Comparison of ENCODE assay signal across 1 cellular context in the genomic region with DNA sequence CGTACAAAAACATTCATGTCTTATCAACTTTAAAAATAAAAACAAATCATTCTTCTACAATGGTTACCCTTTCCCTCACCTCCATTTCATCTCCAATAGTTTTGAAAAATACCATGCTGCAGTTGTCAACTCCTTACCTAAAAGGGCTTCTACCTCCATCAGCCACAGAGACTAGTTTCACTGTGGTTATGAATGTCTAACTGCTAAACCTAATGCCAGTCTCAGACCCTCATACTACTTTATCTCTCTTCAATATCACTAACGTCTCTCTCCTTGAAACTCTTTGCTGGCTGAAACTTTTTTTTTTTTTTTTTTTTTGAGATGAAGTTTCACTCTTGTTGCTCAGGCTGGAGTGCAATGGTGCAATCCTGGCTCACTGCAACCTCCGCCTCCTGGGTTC.
TF ChIP-seq lines count a peak whose summit lies in the region.

No MANE protein-coding gene starts in this region.

TF ChIP-seq in GM12878, 131 proteins besides CTCF, POLR2A, EP300 and RAD21 (continued from another document):
- TF ChIP-seq, protein P1, sequence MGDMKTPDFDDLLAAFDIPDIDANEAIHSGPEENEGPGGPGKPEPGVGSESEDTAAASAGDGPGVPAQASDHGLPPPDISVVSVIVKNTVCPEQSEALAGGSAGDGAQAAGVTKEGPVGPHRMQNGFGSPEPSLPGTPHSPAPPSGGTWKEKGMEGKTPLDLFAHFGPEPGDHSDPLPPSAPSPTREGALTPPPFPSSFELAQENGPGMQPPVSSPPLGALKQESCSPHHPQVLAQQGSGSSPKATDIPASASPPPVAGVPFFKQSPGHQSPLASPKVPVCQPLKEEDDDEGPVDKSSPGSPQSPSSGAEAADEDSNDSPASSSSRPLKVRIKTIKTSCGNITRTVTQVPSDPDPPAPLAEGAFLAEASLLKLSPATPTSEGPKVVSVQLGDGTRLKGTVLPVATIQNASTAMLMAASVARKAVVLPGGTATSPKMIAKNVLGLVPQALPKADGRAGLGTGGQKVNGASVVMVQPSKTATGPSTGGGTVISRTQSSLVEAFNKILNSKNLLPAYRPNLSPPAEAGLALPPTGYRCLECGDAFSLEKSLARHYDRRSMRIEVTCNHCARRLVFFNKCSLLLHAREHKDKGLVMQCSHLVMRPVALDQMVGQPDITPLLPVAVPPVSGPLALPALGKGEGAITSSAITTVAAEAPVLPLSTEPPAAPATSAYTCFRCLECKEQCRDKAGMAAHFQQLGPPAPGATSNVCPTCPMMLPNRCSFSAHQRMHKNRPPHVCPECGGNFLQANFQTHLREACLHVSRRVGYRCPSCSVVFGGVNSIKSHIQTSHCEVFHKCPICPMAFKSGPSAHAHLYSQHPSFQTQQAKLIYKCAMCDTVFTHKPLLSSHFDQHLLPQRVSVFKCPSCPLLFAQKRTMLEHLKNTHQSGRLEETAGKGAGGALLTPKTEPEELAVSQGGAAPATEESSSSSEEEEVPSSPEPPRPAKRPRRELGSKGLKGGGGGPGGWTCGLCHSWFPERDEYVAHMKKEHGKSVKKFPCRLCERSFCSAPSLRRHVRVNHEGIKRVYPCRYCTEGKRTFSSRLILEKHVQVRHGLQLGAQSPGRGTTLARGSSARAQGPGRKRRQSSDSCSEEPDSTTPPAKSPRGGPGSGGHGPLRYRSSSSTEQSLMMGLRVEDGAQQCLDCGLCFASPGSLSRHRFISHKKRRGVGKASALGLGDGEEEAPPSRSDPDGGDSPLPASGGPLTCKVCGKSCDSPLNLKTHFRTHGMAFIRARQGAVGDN (IDR thresholded peaks at IDR 0.05): no peak
- TF ChIP-seq BCL11A (IDR thresholded peaks at IDR 0.05; ENCODE audit: low read depth, low read length) (0 out of 2 replicates have a peak, but pooled peaks have one; percentile 18), RCOR1 (conservative IDR thresholded peaks at IDR 0.05; ENCODE audit: low read depth, low read length) (no peak), MEF2A (IDR thresholded peaks at IDR 0.05; ENCODE audit: insufficient read depth, low read depth, low read length) (no peak), CBFB (IDR thresholded peaks at IDR 0.05; ENCODE audit: low read depth) (no peak), KDM1A (IDR thresholded peaks at IDR 0.05; ENCODE audit: borderline replicate concordance) (no peak), CREM (IDR thresholded peaks at IDR 0.05; ENCODE audit: low read depth) (no peak), ZNF24 (IDR thresholded peaks at IDR 0.05) (no peak), KLF5 (IDR thresholded peaks at IDR 0.05; ENCODE audit: partially characterized antibody) (no peak), NBN (IDR thresholded peaks at IDR 0.05) (no peak), ZSCAN29 (IDR thresholded peaks at IDR 0.05) (no peak), NFYA (IDR thresholded peaks at IDR 0.05; ENCODE audit: borderline replicate concordance, low read depth, low read length) (no peak), HDAC2 (IDR thresholded peaks at IDR 0.05) (no peak), RB1 (IDR thresholded peaks at IDR 0.05; ENCODE audit: borderline replicate concordance) (no peak), SREBF2 (IDR thresholded peaks at IDR 0.05; ENCODE audit: low read length) (no peak), CHD2 (IDR thresholded peaks at IDR 0.05; ENCODE audit: borderline replicate concordance, low read depth, low read length) (no peak), SUZ12 (IDR thresholded peaks at IDR 0.05; ENCODE audit: unreplicated experiment) (no peak), FOXM1 (IDR thresholded peaks at IDR 0.05; ENCODE audit: low read depth, low read length) (no peak), RUNX3 (IDR thresholded peaks at IDR 0.05; ENCODE audit: low read length) (peak; percentile 54), ZNF384 (IDR thresholded peaks at IDR 0.05; ENCODE audit: borderline replicate concordance, low read depth, low read length) (peak; percentile 46; the same call in 1 of the 2 replicates), WRNIP1 (IDR thresholded peaks at IDR 0.05; ENCODE audit: borderline replicate concordance, low read depth, low read length) (no peak), JUNB (IDR thresholded peaks at IDR 0.05) (0 out of 2 replicates have a peak, but pooled peaks have one; percentile 11)
- TF ChIP-seq, protein P2, sequence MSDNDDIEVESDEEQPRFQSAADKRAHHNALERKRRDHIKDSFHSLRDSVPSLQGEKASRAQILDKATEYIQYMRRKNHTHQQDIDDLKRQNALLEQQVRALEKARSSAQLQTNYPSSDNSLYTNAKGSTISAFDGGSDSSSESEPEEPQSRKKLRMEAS (IDR thresholded peaks at IDR 0.05; ENCODE audit: low read depth, low read length): no peak
- TF ChIP-seq, protein P3, sequence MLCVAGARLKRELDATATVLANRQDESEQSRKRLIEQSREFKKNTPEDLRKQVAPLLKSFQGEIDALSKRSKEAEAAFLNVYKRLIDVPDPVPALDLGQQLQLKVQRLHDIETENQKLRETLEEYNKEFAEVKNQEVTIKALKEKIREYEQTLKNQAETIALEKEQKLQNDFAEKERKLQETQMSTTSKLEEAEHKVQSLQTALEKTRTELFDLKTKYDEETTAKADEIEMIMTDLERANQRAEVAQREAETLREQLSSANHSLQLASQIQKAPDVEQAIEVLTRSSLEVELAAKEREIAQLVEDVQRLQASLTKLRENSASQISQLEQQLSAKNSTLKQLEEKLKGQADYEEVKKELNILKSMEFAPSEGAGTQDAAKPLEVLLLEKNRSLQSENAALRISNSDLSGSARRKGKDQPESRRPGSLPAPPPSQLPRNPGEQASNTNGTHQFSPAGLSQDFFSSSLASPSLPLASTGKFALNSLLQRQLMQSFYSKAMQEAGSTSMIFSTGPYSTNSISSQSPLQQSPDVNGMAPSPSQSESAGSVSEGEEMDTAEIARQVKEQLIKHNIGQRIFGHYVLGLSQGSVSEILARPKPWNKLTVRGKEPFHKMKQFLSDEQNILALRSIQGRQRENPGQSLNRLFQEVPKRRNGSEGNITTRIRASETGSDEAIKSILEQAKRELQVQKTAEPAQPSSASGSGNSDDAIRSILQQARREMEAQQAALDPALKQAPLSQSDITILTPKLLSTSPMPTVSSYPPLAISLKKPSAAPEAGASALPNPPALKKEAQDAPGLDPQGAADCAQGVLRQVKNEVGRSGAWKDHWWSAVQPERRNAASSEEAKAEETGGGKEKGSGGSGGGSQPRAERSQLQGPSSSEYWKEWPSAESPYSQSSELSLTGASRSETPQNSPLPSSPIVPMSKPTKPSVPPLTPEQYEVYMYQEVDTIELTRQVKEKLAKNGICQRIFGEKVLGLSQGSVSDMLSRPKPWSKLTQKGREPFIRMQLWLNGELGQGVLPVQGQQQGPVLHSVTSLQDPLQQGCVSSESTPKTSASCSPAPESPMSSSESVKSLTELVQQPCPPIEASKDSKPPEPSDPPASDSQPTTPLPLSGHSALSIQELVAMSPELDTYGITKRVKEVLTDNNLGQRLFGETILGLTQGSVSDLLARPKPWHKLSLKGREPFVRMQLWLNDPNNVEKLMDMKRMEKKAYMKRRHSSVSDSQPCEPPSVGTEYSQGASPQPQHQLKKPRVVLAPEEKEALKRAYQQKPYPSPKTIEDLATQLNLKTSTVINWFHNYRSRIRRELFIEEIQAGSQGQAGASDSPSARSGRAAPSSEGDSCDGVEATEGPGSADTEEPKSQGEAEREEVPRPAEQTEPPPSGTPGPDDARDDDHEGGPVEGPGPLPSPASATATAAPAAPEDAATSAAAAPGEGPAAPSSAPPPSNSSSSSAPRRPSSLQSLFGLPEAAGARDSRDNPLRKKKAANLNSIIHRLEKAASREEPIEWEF (IDR thresholded peaks at IDR 0.05; ENCODE audit: insufficient replicate concordance, low read depth, low read length): no peak
- TF ChIP-seq, protein P4, sequence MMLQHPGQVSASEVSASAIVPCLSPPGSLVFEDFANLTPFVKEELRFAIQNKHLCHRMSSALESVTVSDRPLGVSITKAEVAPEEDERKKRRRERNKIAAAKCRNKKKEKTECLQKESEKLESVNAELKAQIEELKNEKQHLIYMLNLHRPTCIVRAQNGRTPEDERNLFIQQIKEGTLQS (IDR thresholded peaks at IDR 0.05; ENCODE audit: borderline replicate concordance, extremely low read depth, low read depth, low read length): no peak
- TF ChIP-seq, protein P5, sequence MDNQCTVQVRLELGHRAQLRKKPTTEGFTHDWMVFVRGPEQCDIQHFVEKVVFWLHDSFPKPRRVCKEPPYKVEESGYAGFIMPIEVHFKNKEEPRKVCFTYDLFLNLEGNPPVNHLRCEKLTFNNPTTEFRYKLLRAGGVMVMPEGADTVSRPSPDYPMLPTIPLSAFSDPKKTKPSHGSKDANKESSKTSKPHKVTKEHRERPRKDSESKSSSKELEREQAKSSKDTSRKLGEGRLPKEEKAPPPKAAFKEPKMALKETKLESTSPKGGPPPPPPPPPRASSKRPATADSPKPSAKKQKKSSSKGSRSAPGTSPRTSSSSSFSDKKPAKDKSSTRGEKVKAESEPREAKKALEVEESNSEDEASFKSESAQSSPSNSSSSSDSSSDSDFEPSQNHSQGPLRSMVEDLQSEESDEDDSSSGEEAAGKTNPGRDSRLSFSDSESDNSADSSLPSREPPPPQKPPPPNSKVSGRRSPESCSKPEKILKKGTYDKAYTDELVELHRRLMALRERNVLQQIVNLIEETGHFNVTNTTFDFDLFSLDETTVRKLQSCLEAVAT (IDR thresholded peaks at IDR 0.05): 0 out of 2 replicates have a peak, but pooled peaks have one; percentile 48
